ENCODE assay signal across 2 cellular contexts in genomic region chr18:32195881-32196815, GRCh38.
TF ChIP-seq lines count a peak whose summit lies in the region.

No MANE protein-coding gene starts in this region.

TF ChIP-seq in IMR-90, 13 proteins besides CTCF, POLR2A, EP300 and RAD21:
- TF ChIP-seq MAZ (IDR thresholded peaks at IDR 0.05; ENCODE audit: borderline replicate concordance, low read depth, low read length) (no peak), NFE2L2 (IDR thresholded peaks at IDR 0.05; ENCODE audit: low read depth, low read length) (no peak), SMC3 (IDR thresholded peaks at IDR 0.05; ENCODE audit: low read depth, low read length) (no peak), RCOR1 (IDR thresholded peaks at IDR 0.05; ENCODE audit: insufficient replicate concordance, low read length) (no peak), MAFK (IDR thresholded peaks at IDR 0.05; ENCODE audit: low read depth, low read length) (no peak), MXI1 (IDR thresholded peaks at IDR 0.05; ENCODE audit: borderline replicate concordance, low read depth, low read length) (no peak), BHLHE40 (IDR thresholded peaks at IDR 0.05; ENCODE audit: low read depth, low read length) (no peak)
- TF ChIP-seq, protein P1, sequence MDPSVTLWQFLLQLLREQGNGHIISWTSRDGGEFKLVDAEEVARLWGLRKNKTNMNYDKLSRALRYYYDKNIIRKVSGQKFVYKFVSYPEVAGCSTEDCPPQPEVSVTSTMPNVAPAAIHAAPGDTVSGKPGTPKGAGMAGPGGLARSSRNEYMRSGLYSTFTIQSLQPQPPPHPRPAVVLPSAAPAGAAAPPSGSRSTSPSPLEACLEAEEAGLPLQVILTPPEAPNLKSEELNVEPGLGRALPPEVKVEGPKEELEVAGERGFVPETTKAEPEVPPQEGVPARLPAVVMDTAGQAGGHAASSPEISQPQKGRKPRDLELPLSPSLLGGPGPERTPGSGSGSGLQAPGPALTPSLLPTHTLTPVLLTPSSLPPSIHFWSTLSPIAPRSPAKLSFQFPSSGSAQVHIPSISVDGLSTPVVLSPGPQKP (IDR thresholded peaks at IDR 0.05; ENCODE audit: borderline replicate concordance, low read depth, low read length): no peak
- TF ChIP-seq, protein P2, sequence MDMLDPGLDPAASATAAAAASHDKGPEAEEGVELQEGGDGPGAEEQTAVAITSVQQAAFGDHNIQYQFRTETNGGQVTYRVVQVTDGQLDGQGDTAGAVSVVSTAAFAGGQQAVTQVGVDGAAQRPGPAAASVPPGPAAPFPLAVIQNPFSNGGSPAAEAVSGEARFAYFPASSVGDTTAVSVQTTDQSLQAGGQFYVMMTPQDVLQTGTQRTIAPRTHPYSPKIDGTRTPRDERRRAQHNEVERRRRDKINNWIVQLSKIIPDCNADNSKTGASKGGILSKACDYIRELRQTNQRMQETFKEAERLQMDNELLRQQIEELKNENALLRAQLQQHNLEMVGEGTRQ (IDR thresholded peaks at IDR 0.05; ENCODE audit: low read depth, low read length): no peak

TF ChIP-seq in GM23338, 12 proteins besides CTCF, POLR2A, EP300 and RAD21:
- TF ChIP-seq EZH2 (IDR thresholded peaks at IDR 0.05; ENCODE audit: low read depth, unreplicated experiment) (no peak), REST (IDR thresholded peaks at IDR 0.05; ENCODE audit: unreplicated experiment) (no peak), NANOG (IDR thresholded peaks at IDR 0.05; ENCODE audit: borderline replicate concordance) (no peak), ETS1 (IDR thresholded peaks at IDR 0.05) (no peak), EZH2phosphoT487 (IDR thresholded peaks at IDR 0.05; ENCODE audit: unreplicated experiment) (no peak), ZNF331 (CRISPR knock-in tag; IDR thresholded peaks at IDR 0.05; ENCODE audit: low read depth) (no peak), CREB1 (CRISPR knock-in tag; IDR thresholded peaks at IDR 0.05; ENCODE audit: low read depth) (no peak), ZNF114 (CRISPR knock-in tag; IDR thresholded peaks at IDR 0.05) (no peak)
